Comparison of ENCODE assay signal across 10 cellular contexts in the genomic region with DNA sequence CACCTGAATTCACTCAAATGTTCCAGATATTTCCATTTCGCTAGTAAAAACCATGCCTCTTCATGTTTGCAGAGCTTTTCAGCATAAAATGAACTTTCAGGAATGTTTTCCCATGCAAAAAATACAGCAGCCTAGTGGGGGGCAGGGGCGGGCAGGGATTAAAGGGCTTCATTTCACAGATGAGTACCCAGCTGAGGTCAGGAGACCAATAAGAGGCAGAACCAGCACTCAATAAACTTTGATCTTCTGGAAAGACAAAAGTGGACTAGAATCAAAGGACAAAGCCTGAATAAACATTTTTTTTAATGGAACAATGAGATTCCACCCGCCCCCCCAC. TPM values are rescaled to one million over a fixed set of nuclear protein-coding genes. Genes with fewer than 3 reads are reported as not detected.
DNase-seq lines count a peak whose midpoint lies in the region; FAIRE-seq and TF ChIP-seq lines count a peak whose summit lies in the region.
"Had no signal": no experiment of that assay in that cellular context is flagged by ENCODE, and none has a peak within 500 bp of the region (broad histone marks: within the 10 kb centered on the region; RNA-seq: fewer than 3 reads in every experiment).

No MANE protein-coding gene starts in this region.

- no peak for TF ChIP-seq CTCF in WERI-Rb-1 (IDR thresholded peaks at IDR 0.05; ENCODE audit: low read depth, low read length)
- TF ChIP-seq CTCF in kidney (IDR thresholded peaks at IDR 0.05; ENCODE audit: borderline replicate concordance, extremely low read depth, insufficient read depth) = no peak

- intact Hi-C loops in kidney (cut with DNase I) = no loop called here

- FAIRE-seq in kidney (lab: Jason Lieb, UNC) = no peak
- FAIRE-seq: colon, K562 had no signal

- DNase-seq in NCI-H345 treated with DMSO at 0.1 percent for 48 hours (lab: John Stamatoyannopoulos, UW; ENCODE audit: unreplicated experiment) (peak; percentile 52), NCI-H345 (lab: John Stamatoyannopoulos, UW) (no peak), WERI-Rb-1 (peak; percentile 33), kidney (no peak), T-helper 2 cell (no peak), SIG-M5 (lab: John Stamatoyannopoulos, UW) (no peak)
- DNase-seq in stimulated activated CD4-positive, alpha-beta T cell treated with anti-CD3 and anti-CD28 coated beads, Interleukin-4, amount 100 ng/mL, for 1 hour = no peak

- no peaks in the 10 kb centered on the region for H3K36me3 ChIP-seq in WERI-Rb-1
- H3K36me3 ChIP-seq in kidney (ENCODE audit: control insufficient read depth in 1 of 2, insufficient read depth in 2 of 2, low read length in 2 of 2) = no peaks in the 10 kb centered on the region
- no peaks in the 10 kb centered on the region for H3K36me3 ChIP-seq in stomach smooth muscle (ENCODE audit: control insufficient read depth in 2 of 2, insufficient read depth in 2 of 2, low read length in 2 of 2)

- H3K9me3 ChIP-seq in WERI-Rb-1 (ENCODE audit: severe bottlenecking) (no peaks in the 10 kb centered on the region), kidney (ENCODE audit: control insufficient read depth in 1 of 2, low read length in 2 of 2) (no peaks in the 10 kb centered on the region), stomach smooth muscle (ENCODE audit: control insufficient read depth in 2 of 2, low read length in 2 of 2) (no peaks in the 10 kb centered on the region)

- H3K4me1 ChIP-seq in kidney (ENCODE audit: control insufficient read depth in 1 of 2, insufficient read depth in 1 of 2, low read depth in 1 of 2, low read length in 2 of 2) (peaks cover 14 to 18% of the 10 kb centered on the region in 2 donors), stomach smooth muscle (ENCODE audit: control insufficient read depth, insufficient read depth, low read length) (peaks cover 18% of the 10 kb centered on the region)

- H3K4me3 ChIP-seq in WERI-Rb-1 (ENCODE audit: low read depth, low read length) (no peak overlapping the region), kidney (ENCODE audit: low read length in 2 of 2) (peak overlapping the region in 1 of 2 donors; percentile 25), stomach smooth muscle (ENCODE audit: low read length in 2 of 2) (no peak overlapping the region)
- H3K4me3 ChIP-seq: K562 had no signal

- H3K9ac ChIP-seq in kidney (ENCODE audit: low read length in 2 of 2) (no peak overlapping the region), stomach smooth muscle (ENCODE audit: low read length in 2 of 2) (no peak overlapping the region)

- H3K27ac ChIP-seq in WERI-Rb-1 (peak overlapping the region; percentile 53; the same call in 1 of the 2 replicates), kidney (ENCODE audit: low read depth in 2 of 2, low read length in 2 of 2) (peak overlapping the region; percentile 87 to 90), stomach smooth muscle (ENCODE audit: low read length) (peak overlapping the region; percentile 55)

- H3K27me3 ChIP-seq in WERI-Rb-1 (ENCODE audit: insufficient read depth, low read depth, severe bottlenecking) (no peaks in the 10 kb centered on the region), stomach smooth muscle (ENCODE audit: control insufficient read depth in 1 of 2, insufficient read depth in 2 of 2, low read length in 2 of 2) (no peaks in the 10 kb centered on the region)

RNA-seq across cellular contexts. Expression of gene KLHL25, which starts 8.0 kb away (rescaled TPM):
- 8.4 TPM for total RNA-seq in kidney
- 5.3 TPM for polyA plus RNA-seq in kidney (ENCODE audit: insufficient read depth, low read depth, low replicate concordance)

Comparison
In these comparisons a context has a peak if more than half of its experiments do, and no peak if none do; other contexts are left out.
1. DNase-seq: peak in NCI-H345 treated with DMSO at 0.1 percent for 48 hours (single experiment) and WERI-Rb-1 (single experiment); none in NCI-H345 (single experiment), kidney (single experiment), T-helper 2 cell (0 of 5), SIG-M5 (single experiment) and stimulated activated CD4-positive, alpha-beta T cell treated with anti-CD3 and anti-CD28 coated beads, Interleukin-4, amount 100 ng/mL, for 1 hour (single experiment).
2. Peak in every context shown above with its lines, with median percentiles within 50 percentile points of each other: H3K27ac ChIP-seq.